ENCODE assay signal across 11 cellular contexts in genomic region chr10:104559935-104560334, GRCh38.
"Had no signal": no experiment of that assay in that cellular context is flagged by ENCODE, and none has a peak within 500 bp of the region (broad histone marks: within the 10 kb centered on the region; RNA-seq: fewer than 3 reads in every experiment).

No MANE protein-coding gene starts in this region.

- H3K4me1 ChIP-seq: lower lobe of right lung had no signal

- H3K36me3 ChIP-seq: lower lobe of right lung had no signal

- H3K9me3 ChIP-seq: lower lobe of right lung had no signal

- H3K27ac ChIP-seq: lower lobe of right lung, VCaP had no signal

- DNase-seq: activated CD4-positive, alpha-beta memory T cell treated with anti-CD3 and anti-CD28 coated beads for 36 hours; activated naive CD4-positive, alpha-beta T cell treated with Interleukin-2 at 50 U/mL for 16 hours; left cardiac atrium; lower lobe of right lung; naive B cell; right cardiac atrium; stimulated activated naive B cell treated with anti-CD40 and anti-IgM and Interleukin-4, amounts not matched to agents 10 μg/mL and 1 μg/mL and 100 μg/mL, for 72 hours; SW 1271; T-helper 9 cell; trophoblast cell had no signal

- ATAC-seq: lower lobe of right lung; right cardiac atrium; stimulated activated naive B cell treated with anti-CD40 and anti-IgM and Interleukin-4, amounts not matched to agents 10 μg/mL and 1 μg/mL and 100 μg/mL, for 72 hours had no signal

- H3K4me3 ChIP-seq: lower lobe of right lung had no signal
